Comparison of ENCODE assay signal across 1 cellular context in genomic region chr19:10027158-10027997, GRCh38.
TF ChIP-seq lines count a peak whose summit lies in the region.

No MANE protein-coding gene starts in this region.

TF ChIP-seq in K562, 482 proteins besides CTCF, POLR2A, EP300 and RAD21 (continued from another document and continues in another):
- no peak for TF ChIP-seq ZBTB40 (IDR thresholded peaks at IDR 0.05)
- no peak for TF ChIP-seq ZBTB40 (CRISPR knock-in tag; IDR thresholded peaks at IDR 0.05)
- TF ChIP-seq MLX (CRISPR knock-in tag; conservative IDR thresholded peaks at IDR 0.05): no peak
- no peak for TF ChIP-seq SAFB (IDR thresholded peaks at IDR 0.05; ENCODE audit: borderline replicate concordance, low read depth, low read length)
- TF ChIP-seq RCOR1 (IDR thresholded peaks at IDR 0.05; ENCODE audit: borderline replicate concordance in 1 of 2, low read depth in 2 of 2, low read length in 2 of 2): peak in 1 of 2 experiments; percentile 72; a peak in 3 of 4 replicates
- TF ChIP-seq HNRNPLL (IDR thresholded peaks at IDR 0.05; ENCODE audit: low read depth, low read length, poor library complexity, severe bottlenecking): no peak
- no peak for TF ChIP-seq HOMEZ (CRISPR knock-in tag; IDR thresholded peaks at IDR 0.05)
- TF ChIP-seq ZC3H4 (CRISPR knock-in tag; IDR thresholded peaks at IDR 0.05; ENCODE audit: borderline replicate concordance): no peak
- TF ChIP-seq CBX3 (IDR thresholded peaks at IDR 0.05; ENCODE audit: borderline replicate concordance in 1 of 2, low read length in 2 of 2): peak in 1 of 2 experiments; percentile 20; a peak in 1 of 3 replicates
- no peak for TF ChIP-seq BRF2 (IDR thresholded peaks at IDR 0.05; ENCODE audit: borderline replicate concordance, insufficient read depth, insufficient read length)
- no peak for TF ChIP-seq ARHGAP35 (IDR thresholded peaks at IDR 0.05; ENCODE audit: partially characterized antibody)
- TF ChIP-seq SMARCA5 (IDR thresholded peaks at IDR 0.05): no peak
- no peak for TF ChIP-seq RFX7 (CRISPR knock-in tag; IDR thresholded peaks at IDR 0.05)
- TF ChIP-seq ZBTB1 (CRISPR knock-in tag; IDR thresholded peaks at IDR 0.05; ENCODE audit: borderline replicate concordance, low read depth): no peak
- no peak for TF ChIP-seq HINFP (tag; conservative IDR thresholded peaks at IDR 0.05; ENCODE audit: low read depth)
- no peak for TF ChIP-seq NKRF (IDR thresholded peaks at IDR 0.05; ENCODE audit: borderline replicate concordance)
- TF ChIP-seq DEAF1 (CRISPR knock-in tag; IDR thresholded peaks at IDR 0.05): peak; percentile 49; the same call in 1 of the 2 replicates
- peak; percentile 53 for TF ChIP-seq ZFP36 (IDR thresholded peaks at IDR 0.05; ENCODE audit: low read depth, low read length, partially characterized antibody)
- no peak for TF ChIP-seq ELF1 (tag; IDR thresholded peaks at IDR 0.05)
- TF ChIP-seq RHOXF2B (CRISPR knock-in tag; conservative IDR thresholded peaks at IDR 0.05): no peak
- no peak for TF ChIP-seq CHCHD3 (CRISPR knock-in tag; IDR thresholded peaks at IDR 0.05)
- no peak for TF ChIP-seq ZNF282 (CRISPR knock-in tag; IDR thresholded peaks at IDR 0.05)
- TF ChIP-seq EP400 (IDR thresholded peaks at IDR 0.05): no peak; the same call in 1 of the 2 replicates
- no peak for TF ChIP-seq CEBPB (tag; IDR thresholded peaks at IDR 0.05)
- no peak for TF ChIP-seq REST (CRISPR knock-in tag; IDR thresholded peaks at IDR 0.05; ENCODE audit: low read depth)
- TF ChIP-seq STAG1 (CRISPR knock-in tag; IDR thresholded peaks at IDR 0.05; ENCODE audit: borderline replicate concordance): peak; percentile 85; the same call in 1 of the 2 replicates
- TF ChIP-seq ZBTB12 (CRISPR knock-in tag; IDR thresholded peaks at IDR 0.05): no peak
- TF ChIP-seq TAF7 (tag; IDR thresholded peaks at IDR 0.05): no peak
- TF ChIP-seq PHF20 (IDR thresholded peaks at IDR 0.05; ENCODE audit: partially characterized antibody): no peak
- TF ChIP-seq SMAD3 (CRISPR knock-in tag; conservative IDR thresholded peaks at IDR 0.05): no peak
- TF ChIP-seq ARID2 (IDR thresholded peaks at IDR 0.05): no peak
- TF ChIP-seq NONO (IDR thresholded peaks at IDR 0.05; ENCODE audit: low read depth in 2 of 2, low read length in 1 of 2): peak in 1 of 2 experiments; percentile 75; a peak in 2 of 4 replicates
- TF ChIP-seq ZNF57 (CRISPR knock-in tag; IDR thresholded peaks at IDR 0.05): no peak
- TF ChIP-seq MYC (IDR thresholded peaks at IDR 0.05; ENCODE audit: low read depth, low read length): peak; percentile 99
- TF ChIP-seq MYC (CRISPR knock-in tag; IDR thresholded peaks at IDR 0.05; ENCODE audit: borderline replicate concordance, low read depth): peak; percentile 57; the same call in 1 of the 2 replicates
- TF ChIP-seq KAT8 (IDR thresholded peaks at IDR 0.05; ENCODE audit: low read depth): no peak
- no peak for TF ChIP-seq GTF2F1 (IDR thresholded peaks at IDR 0.05; ENCODE audit: low read depth, low read length)
- TF ChIP-seq CBFA2T3 (IDR thresholded peaks at IDR 0.05): peak; percentile 70
